In genomic region chr18:51030537-51031258, GRCh38 we compare ENCODE assay signal across 8 cellular contexts. TPM values are rescaled to one million over a fixed set of nuclear protein-coding genes. Genes with fewer than 3 reads are reported as not detected.
A peak's percentile ranks its signal among the peaks of the same experiment; 100 is the strongest.
DNase-seq lines count a peak whose midpoint lies in the region; TF ChIP-seq lines count a peak whose summit lies in the region.

No MANE protein-coding gene starts in this region.

- intact Hi-C loops in mammary epithelial cell (cut with micrococcal nuclease): loop anchor here (2.0 kb wide), 3 partner anchors 20 to 160 kb away; partner anchors contain the start of gene ME2

- 9% methylated on average over 5 of the region's 66 CpGs for WGBS in mammary epithelial cell (ENCODE audit: low coverage, missing lambda C conversion rate)

- DNase-seq in GM12865 (ENCODE audit: low read depth): peak; percentile 66
- DNase-seq in HCEC 1CT: peak; percentile 72
- peak; percentile 5 for DNase-seq in MV-4-11 (lab: John Stamatoyannopoulos, UW)
- DNase-seq in mammary epithelial cell: peak; percentile 68
- DNase-seq in islet precursor cell: peak; percentile 79
- DNase-seq in stimulated activated CD4-positive, alpha-beta T cell treated with anti-CD3 and anti-CD28 coated beads, Interleukin-12 subunit alpha, Interleukin-12 subunit beta, amount 100 ng/mL, for 4 hours: peak; percentile 64
- DNase-seq in SW480 (ENCODE audit: low spot score): no peak

- H3K4me2 ChIP-seq in mammary epithelial cell (ENCODE audit: insufficient read depth, low read depth, low read length): peak overlapping the region; percentile 87

- TF ChIP-seq CTCF in GM12865 (IDR thresholded peaks at IDR 0.05; ENCODE audit: insufficient read depth, low read depth, low read length, missing control alignments) (no peak), VCaP (conservative IDR thresholded peaks at IDR 0.05) (no peak), mammary epithelial cell (conservative IDR thresholded peaks at IDR 0.05 in 1 of 2, IDR thresholded peaks at IDR 0.05 in 1 of 2; ENCODE audit: extremely low read depth in 1 of 2, insufficient read depth in 1 of 2, low read depth in 1 of 2, low read length in 2 of 2) (no peak)

- H4K20me1 ChIP-seq in mammary epithelial cell (ENCODE audit: insufficient read depth, low read length): no peaks in the 10 kb centered on the region

- in situ Hi-C loops in mammary epithelial cell (cut with MboI; ENCODE audit: low sequenced_read_pairs in 2 of 2): no loop called here

- dilution Hi-C loops in mammary epithelial cell (cut with HindIII; ENCODE audit: low sequenced_read_pairs): no loop called here

- H3K9me3 ChIP-seq in mammary epithelial cell (replicated peaks; ENCODE audit: insufficient read depth, low read length): no peaks in the 10 kb centered on the region

- H3K4me1 ChIP-seq in mammary epithelial cell (ENCODE audit: insufficient read depth, low read length): peaks cover 6% of the 10 kb centered on the region

- BruUV-seq in mammary epithelial cell (replicated peaks; lab: Mats Ljungman, UMichigan): no TSS peak

- H2AFZ ChIP-seq in mammary epithelial cell (ENCODE audit: low read depth, low read length): peak overlapping the region; percentile 83

- H3K27ac ChIP-seq in VCaP (peak overlapping the region; percentile 98), mammary epithelial cell (ENCODE audit: insufficient read depth, low read depth, low read length) (peak overlapping the region; percentile 83)

- no peaks in the 10 kb centered on the region for H3K27me3 ChIP-seq in mammary epithelial cell (ENCODE audit: insufficient read depth, low read length)

- H3K4me3 ChIP-seq in GM12865 (ENCODE audit: low read depth, low read length) (peak overlapping the region; percentile 71), mammary epithelial cell (replicated peaks in 1 of 3; ENCODE audit: insufficient read depth in 1 of 3, low read depth in 2 of 3, low read length in 3 of 3) (peak overlapping the region; percentile 65 to 90 (median 72))

- peak overlapping the region; percentile 78 for H3K9ac ChIP-seq in mammary epithelial cell (ENCODE audit: insufficient read depth, low read length)

- H3K79me2 ChIP-seq in mammary epithelial cell (ENCODE audit: insufficient read depth, low read length): peaks cover 83% of the 10 kb centered on the region

- H3K36me3 ChIP-seq in mammary epithelial cell (ENCODE audit: insufficient read depth, low read length): peaks cover under 1% of the 10 kb centered on the region

- CTCF ChIA-PET in mammary epithelial cell (lab: Charles Lee; ENCODE audit: low non-redundant PET): no interaction called here

RNA-seq across cellular contexts. Expression of gene SMAD4, which starts 0.7 kb away (rescaled TPM):
- total RNA-seq in mammary epithelial cell: 100 to 1,000 TPM in 1 of 2 donors, 10 to 100 TPM in 1; 70.6 to 111 TPM
- polyA plus RNA-seq in mammary epithelial cell: 60.6 TPM
- 60.5 TPM for polyA minus RNA-seq in mammary epithelial cell
